Comparison of ENCODE assay signal across 10 cellular contexts in the genomic region with DNA sequence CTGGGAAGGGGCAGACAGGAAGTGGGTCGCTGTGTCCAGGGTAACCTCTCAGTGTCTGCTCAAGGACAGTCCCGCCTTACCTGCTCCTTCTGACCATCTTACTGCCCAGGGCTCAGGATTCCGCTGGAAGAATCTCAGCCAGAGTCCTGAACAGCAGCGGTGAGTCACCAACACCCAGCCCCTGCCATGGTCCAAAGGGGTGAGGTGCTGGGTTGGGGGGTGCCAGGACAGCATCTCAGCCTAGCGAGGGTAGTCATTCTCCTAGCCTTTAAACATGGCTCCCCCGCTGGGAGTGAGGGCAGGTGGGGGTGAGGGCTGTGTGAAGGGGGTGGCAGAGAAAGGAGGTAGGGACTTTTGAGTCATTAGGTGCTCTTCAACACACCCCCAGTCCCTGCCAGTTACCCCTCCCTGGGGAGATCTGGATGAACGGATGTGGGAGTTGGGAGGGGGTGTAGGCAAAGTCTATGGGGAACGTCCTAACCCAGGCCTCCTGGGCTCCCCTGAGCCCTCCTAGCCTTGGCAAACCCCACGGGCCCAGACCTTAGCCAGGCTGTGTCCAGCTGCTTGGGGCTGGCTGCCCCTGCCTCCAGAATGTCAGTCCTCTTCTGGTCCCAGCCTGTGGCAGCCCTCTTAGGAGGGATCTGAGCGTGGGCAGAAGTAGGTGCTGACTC. TPM values are rescaled to one million over a fixed set of nuclear protein-coding genes. Genes with fewer than 3 reads are reported as not detected.
A peak's percentile ranks its signal among the peaks of the same experiment; 100 is the strongest.
DNase-seq lines count a peak whose midpoint lies in the region; ATAC-seq, FAIRE-seq and TF ChIP-seq lines count a peak whose summit lies in the region.
"Had no signal": no experiment of that assay in that cellular context is flagged by ENCODE, and none has a peak within 500 bp of the region (broad histone marks: within the 10 kb centered on the region; RNA-seq: fewer than 3 reads in every experiment).

No MANE protein-coding gene starts in this region.

- FAIRE-seq in small intestine (lab: Jason Lieb, UNC), result no peak

- CTCF ChIA-PET in AG04450 (lab: Charles Lee) (interaction anchor here (0.6 to 15.4 kb wide), 3 partner anchors 13 to 923 kb away, joined by 5 to 599 read pairs (median 13); no protein-coding TSS in a partner anchor), activated B cell treated with CpG ODN at 0.5 μM for 24 hours (lab: Charles Lee) (interaction anchor here (2.0 to 9.6 kb wide), 2 partner anchors 13 to 16 kb away, joined by 6 to 306 read pairs; no protein-coding TSS in a partner anchor)

- peaks cover 48% of the 10 kb centered on the region for H3K36me3 Mint-ChIP-seq in activated B cell treated with CpG ODN at 0.5 μM for 24 hours (ENCODE audit: low read depth)

- TF ChIP-seq POLR2A in prostate gland (IDR thresholded peaks at IDR 0.05), result no peak

- 82% methylated on average over 10 of the region's 10 CpGs for WGBS in prostate gland
- 72 to 83% (median 74%) methylated on average over 10 of the region's 10 CpGs for WGBS in small intestine, 3 donors

- H3K27ac ChIP-seq in AG04450 (ENCODE audit: low read depth, low read length) (peak overlapping the region; percentile 87), left ventricle myocardium inferior (replicated peaks) (peak overlapping the region; percentile 97), prostate gland (peak overlapping the region; percentile 87 to 88), small intestine (ENCODE audit: low read depth in 1 of 2, low read length in 1 of 2) (peak overlapping the region in 1 of 2 donors; percentile 84)
- H3K27ac ChIP-seq: brain microvascular endothelial cell had no signal

- H3K36me3 ChIP-seq in left ventricle myocardium inferior, result peaks cover 31% of the 10 kb centered on the region
- H3K36me3 ChIP-seq in prostate gland, result no peaks in the 10 kb centered on the region
- no peaks in the 10 kb centered on the region for H3K36me3 ChIP-seq in small intestine (ENCODE audit: control insufficient read depth in 2 of 2, insufficient read depth in 2 of 2, low read length in 2 of 2)
- H3K36me3 ChIP-seq: brain microvascular endothelial cell had no signal

- H3K4me1 ChIP-seq in left ventricle myocardium inferior (peaks cover 70% of the 10 kb centered on the region), prostate gland (replicated peaks) (peaks cover 19% of the 10 kb centered on the region), small intestine (ENCODE audit: control insufficient read depth in 2 of 2, insufficient read depth in 1 of 2, low read depth in 1 of 2, low read length in 1 of 2) (no peaks in the 10 kb centered on the region)

- POLR2A ChIA-PET in AG04450 (lab: Yijun Ruan, JAX), result interaction anchor here (1.1 to 1.8 kb wide), 3 partner anchors 9 to 16 kb away, joined by 3 to 7 read pairs (median 4); no protein-coding TSS in a partner anchor
- POLR2A ChIA-PET in activated B cell treated with CpG ODN at 0.5 μM for 24 hours (lab: Charles Lee), result interaction anchor here (0.6 to 10.6 kb wide), 4 partner anchors 13 to 1172 kb away, joined by 3 to 217 read pairs (median 4); no protein-coding TSS in a partner anchor

- peaks cover 6% of the 10 kb centered on the region for H3K27me3 ChIP-seq in AG04450 (ENCODE audit: control insufficient read depth, insufficient read depth, low read length)
- peaks cover 31% of the 10 kb centered on the region for H3K27me3 ChIP-seq in left ventricle myocardium inferior (ENCODE audit: low read depth)
- H3K27me3 ChIP-seq in prostate gland (replicated peaks; ENCODE audit: insufficient read depth), result no peaks in the 10 kb centered on the region
- H3K27me3 ChIP-seq in small intestine (ENCODE audit: control insufficient read depth in 2 of 2, insufficient read depth in 2 of 2, low read length in 2 of 2), result no peaks in the 10 kb centered on the region

- DNase-seq in AG04450 (ENCODE audit: low read depth, low spot score) (no peak), activated B cell treated with CpG ODN at 0.5 μM for 24 hours (no peak), left ventricle myocardium inferior (no peak), prostate gland (ENCODE audit: low spot score) (no peak), small intestine (no peak), NAMALWA (ENCODE audit: low spot score) (no peak)
- DNase-seq: activated CD4-positive, alpha-beta memory T cell treated with anti-CD3 and anti-CD28 coated beads, Interleukin-2, amount 10 ng/mL, durations not matched to agents 7 days and 5 days; brain microvascular endothelial cell had no signal

- H3K27me3 Mint-ChIP-seq in activated B cell treated with CpG ODN at 0.5 μM for 24 hours, result no peaks in the 10 kb centered on the region

- peak overlapping the region; percentile 85 for H3K27ac Mint-ChIP-seq in activated B cell treated with CpG ODN at 0.5 μM for 24 hours
- H3K27ac Mint-ChIP-seq: activated CD4-positive, alpha-beta memory T cell treated with anti-CD3 and anti-CD28 coated beads, Interleukin-2, amount 10 ng/mL, durations not matched to agents 7 days and 5 days had no signal

- peaks cover 44% of the 10 kb centered on the region for H3K4me1 Mint-ChIP-seq in activated B cell treated with CpG ODN at 0.5 μM for 24 hours

- intact Hi-C loops in activated B cell treated with CpG ODN at 0.5 μM for 24 hours (cut with micrococcal nuclease) (no loop called here), left ventricle myocardium inferior (cut with micrococcal nuclease) (no loop called here), prostate gland (cut with DNase I) (no loop called here)

- H3K4me3 ChIP-seq in AG04450 (ENCODE audit: low read depth, low read length) (peak overlapping the region; percentile 20; the same call in 1 of the 2 replicates), left ventricle myocardium inferior (peak overlapping the region; percentile 86), prostate gland (peak overlapping the region in 1 of 2 donors; percentile 79), small intestine (ENCODE audit: low read depth in 1 of 2, low read length in 2 of 2) (no peak overlapping the region)

- H3K9me3 ChIP-seq in AG04450 (ENCODE audit: control insufficient read depth, insufficient read depth, low read length), result no peaks in the 10 kb centered on the region; the same call in 1 of the 2 replicates
- no peaks in the 10 kb centered on the region for H3K9me3 ChIP-seq in left ventricle myocardium inferior (replicated peaks)
- H3K9me3 ChIP-seq in prostate gland, result no peaks in the 10 kb centered on the region
- H3K9me3 ChIP-seq in small intestine (ENCODE audit: control insufficient read depth, low read depth), result no peaks in the 10 kb centered on the region

- no peaks in the 10 kb centered on the region for H3K9me3 Mint-ChIP-seq in activated B cell treated with CpG ODN at 0.5 μM for 24 hours
- H3K9me3 Mint-ChIP-seq: activated CD4-positive, alpha-beta memory T cell treated with anti-CD3 and anti-CD28 coated beads, Interleukin-2, amount 10 ng/mL, durations not matched to agents 7 days and 5 days had no signal

- peak overlapping the region; percentile 94 for H3K4me3 Mint-ChIP-seq in activated B cell treated with CpG ODN at 0.5 μM for 24 hours

- TF ChIP-seq CTCF in AG04450 (IDR thresholded peaks at IDR 0.05; ENCODE audit: low read depth, low read length) (no peak), activated B cell treated with CpG ODN at 0.5 μM for 24 hours (IDR thresholded peaks at IDR 0.05) (no peak), left ventricle myocardium inferior (IDR thresholded peaks at IDR 0.05; ENCODE audit: borderline replicate concordance) (no peak), prostate gland (IDR thresholded peaks at IDR 0.05) (no peak)

- ATAC-seq in activated B cell treated with CpG ODN at 0.5 μM for 24 hours (ENCODE audit: low read depth) (no peak), HG02884 (IDR thresholded peaks at IDR 0.05; ENCODE audit: unreplicated experiment) (no peak), HG02610 (IDR thresholded peaks at IDR 0.05; ENCODE audit: unreplicated experiment) (no peak)

RNA-seq across cellular contexts. Expression of gene TAMALIN, which starts 2.5 kb away (rescaled TPM):
- polyA plus RNA-seq in AG04450 (2011; rRNA removed) (7.2 and 7.4 TPM in 2 replicates), small intestine (10 to 100 TPM in 2 of 3 donors, 1 to 10 TPM in 1; 3.8 to 32.5 (median 13.2) TPM)
- polyA minus RNA-seq in AG04450 (2011; rRNA and poly(A)+ RNA removed), result 8.3 and 10.2 TPM in 2 replicates
- total RNA-seq in activated B cell treated with CpG ODN at 0.5 μM for 24 hours (47.6 and 52.8 TPM in 2 replicates), left ventricle myocardium inferior (20.0 TPM), prostate gland (10 to 100 TPM; 16.5 to 38.6 TPM)

RNA-seq across cellular contexts. Expression of gene NR4A1, which starts 42.0 kb away (rescaled TPM):
- polyA plus RNA-seq in AG04450 (2011; rRNA removed), result 4.4 and 6.9 TPM in 2 replicates
- polyA minus RNA-seq in AG04450 (2011; rRNA and poly(A)+ RNA removed), result 16.4 and 18.6 TPM in 2 replicates
- 18.8 and 24.2 TPM in 2 replicates for total RNA-seq in activated B cell treated with CpG ODN at 0.5 μM for 24 hours
- 55.5 TPM for total RNA-seq in left ventricle myocardium inferior
- 100 to 1,000 TPM in 1 of 2 donors, 10 to 100 TPM in 1; 85.1 to 125 TPM for total RNA-seq in prostate gland
- 100 to 1,000 TPM in 1 of 3 donors, 10 to 100 TPM in 1, 1 to 10 TPM in 1; 6.7 to 100 (median 15.1) TPM for polyA plus RNA-seq in small intestine

RNA-seq across cellular contexts. Expression of gene ACVR1B, which starts 57.7 kb away (rescaled TPM):
- polyA plus RNA-seq in AG04450 (2011; rRNA removed), result 16.4 and 16.6 TPM in 2 replicates
- polyA minus RNA-seq in AG04450 (2011; rRNA and poly(A)+ RNA removed), result 19.7 and 20.3 TPM in 2 replicates
- total RNA-seq in activated B cell treated with CpG ODN at 0.5 μM for 24 hours, result 7.8 and 10.0 TPM in 2 replicates
- 8.5 TPM for total RNA-seq in left ventricle myocardium inferior
- 10 to 100 TPM; 39.6 to 43.3 TPM for total RNA-seq in prostate gland
- 10 to 100 TPM; 11.6 to 27.9 (median 15.0) TPM for polyA plus RNA-seq in small intestine

Comparison
In these comparisons a context has a peak if more than half of its experiments do, and no peak if none do; other contexts are left out.
1. H3K4me3 ChIP-seq: peak in AG04450 (single experiment) and left ventricle myocardium inferior (single experiment); none in small intestine (0 of 2).